Comparison of ENCODE assay signal across 14 cellular contexts in genomic region chr15:68652141-68652540, GRCh38.
DNase-seq lines count a peak whose midpoint lies in the region; ATAC-seq lines count a peak whose summit lies in the region.
"Had no signal": no experiment of that assay in that cellular context is flagged by ENCODE, and none has a peak within 500 bp of the region (broad histone marks: within the 10 kb centered on the region; RNA-seq: fewer than 3 reads in every experiment).

No MANE protein-coding gene starts in this region.

- intact Hi-C loops in left ventricle myocardium superior (cut with micrococcal nuclease) = no loop called here

- H3K4me1 ChIP-seq in SJCRH30 (peaks cover 12% of the 10 kb centered on the region), skeletal muscle satellite cell (ENCODE audit: control insufficient read depth, insufficient read depth, low read length) (peaks cover 10% of the 10 kb centered on the region)
- H3K4me1 ChIP-seq: colonic mucosa, Peyer's patch had no signal

- H3K27me3 ChIP-seq in SJCRH30 (no peaks in the 10 kb centered on the region), skeletal muscle satellite cell (ENCODE audit: control insufficient read depth, insufficient read depth, low read length) (no peaks in the 10 kb centered on the region)
- H3K27me3 ChIP-seq: colonic mucosa, Peyer's patch had no signal

- H3K4me2 ChIP-seq in skeletal muscle satellite cell (ENCODE audit: low read length) = peak overlapping the region; percentile 44

- ATAC-seq in left ventricle myocardium superior (peak; percentile 93), HG02678 (IDR thresholded peaks at IDR 0.05; ENCODE audit: unreplicated experiment) (no peak)
- ATAC-seq: mucosa of descending colon had no signal

- H3K9me3 ChIP-seq in SJCRH30 (replicated peaks) (no peaks in the 10 kb centered on the region), skeletal muscle satellite cell (replicated peaks; ENCODE audit: low read length) (no peaks in the 10 kb centered on the region)
- H3K9me3 ChIP-seq: colonic mucosa, mucosa of descending colon, Peyer's patch had no signal

- no peaks in the 10 kb centered on the region for H3K36me3 ChIP-seq in SJCRH30
- H3K36me3 ChIP-seq in skeletal muscle satellite cell (ENCODE audit: insufficient read depth, low read length) = no peaks in the 10 kb centered on the region
- H3K36me3 ChIP-seq: colonic mucosa, Peyer's patch had no signal

- H3K9ac ChIP-seq in skeletal muscle satellite cell (ENCODE audit: low read depth, low read length) = no peak overlapping the region

- no peak overlapping the region for H3K27ac ChIP-seq in SJCRH30
- H3K27ac ChIP-seq: colonic mucosa, Peyer's patch had no signal

- peak in 2 of 3 experiments; percentile 34 to 70 for DNase-seq in NCI-H1417 (lab: John Stamatoyannopoulos, UW)
- no peak for DNase-seq in NCI-H1417 treated with DMSO at 0.1 percent for 48 hours (lab: John Stamatoyannopoulos, UW)
- DNase-seq in SJCRH30 = peak; percentile 55 to 64
- peak; percentile 81 for DNase-seq in left ventricle myocardium superior
- no peak for DNase-seq in SHP77 (lab: John Stamatoyannopoulos, UW)
- DNase-seq in Kasumi-1 (lab: John Stamatoyannopoulos, UW) = no peak
- DNase-seq: 8988T; colonic mucosa; glutamatergic neuron; mucosa of descending colon; stimulated activated naive CD4-positive, alpha-beta T cell had no signal

- H3K4me3 ChIP-seq in SJCRH30 (no peak overlapping the region), skeletal muscle satellite cell (ENCODE audit: low read length) (no peak overlapping the region)
- H3K4me3 ChIP-seq: colonic mucosa, mucosa of descending colon, Peyer's patch had no signal

Comparison
In these comparisons a context has a peak if more than half of its experiments do, and no peak if none do; other contexts are left out.
1. DNase-seq: peak in NCI-H1417 (2 of 3), SJCRH30 (2 of 2) and left ventricle myocardium superior (single experiment); none in NCI-H1417 treated with DMSO at 0.1 percent for 48 hours (single experiment), SHP77 (0 of 2) and Kasumi-1 (0 of 2).